9 cellular contexts compared by ENCODE assay signal in the genomic region with DNA sequence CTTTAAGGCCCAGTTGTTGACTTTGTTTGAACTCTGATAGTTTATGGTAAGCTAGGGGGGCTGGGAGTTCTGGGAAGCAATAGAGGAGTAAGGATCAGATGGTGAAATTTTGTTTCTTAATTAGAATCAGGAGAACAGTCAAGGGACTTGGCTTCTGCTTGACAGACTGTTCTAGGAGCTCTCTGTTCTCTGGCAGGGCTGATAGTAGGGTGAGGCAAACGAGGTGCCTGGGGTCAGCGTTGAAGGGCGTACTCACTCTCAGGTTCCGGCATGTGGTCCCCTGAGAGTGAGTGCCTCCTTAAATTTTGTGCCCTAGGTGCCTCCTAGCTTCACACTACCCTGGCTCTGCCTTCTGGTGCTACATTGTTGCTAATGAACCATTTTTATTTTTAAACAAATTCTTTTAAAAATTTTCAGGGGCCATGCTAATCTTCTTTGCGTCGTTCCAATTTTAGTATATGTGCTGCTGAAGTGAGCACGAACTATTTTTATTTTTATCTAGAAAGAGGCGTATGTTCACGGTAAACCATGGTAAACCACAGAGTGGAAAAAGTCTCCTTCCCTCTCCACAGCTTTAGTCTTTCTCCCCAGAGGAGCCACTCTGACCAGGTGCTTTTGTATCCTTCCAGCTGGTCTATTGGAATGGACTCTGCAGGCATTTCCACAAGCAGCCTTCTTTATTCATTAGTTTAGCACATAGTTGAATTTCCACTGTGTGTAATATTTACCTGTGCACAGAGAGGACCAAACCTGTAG. TPM values are rescaled to one million over a fixed set of nuclear protein-coding genes. Genes with fewer than 3 reads are reported as not detected.
DNase-seq lines count a peak whose midpoint lies in the region; ATAC-seq and TF ChIP-seq lines count a peak whose summit lies in the region.
"Had no signal": no experiment of that assay in that cellular context is flagged by ENCODE, and none has a peak within 500 bp of the region (broad histone marks: within the 10 kb centered on the region; RNA-seq: fewer than 3 reads in every experiment).

No MANE protein-coding gene starts in this region.

- H3K36me3 ChIP-seq in BLaER1 (peaks cover 43% of the 10 kb centered on the region), SU-DHL-6 (ENCODE audit: low read length) (no peaks in the 10 kb centered on the region)

- DNase-seq in right cardiac atrium (peak in 1 of 3 donors; percentile 63), WTC11 (ENCODE audit: low spot score) (no peak), NCI-H2029 treated with DMSO at 0.1 percent for 48 hours (lab: John Stamatoyannopoulos, UW) (no peak), C1 segment of cervical spinal cord (lab: John Stamatoyannopoulos, UW) (no peak)
- DNase-seq: DMS79 had no signal

- H3K9me3 ChIP-seq in BLaER1 (no peaks in the 10 kb centered on the region; the same call in 1 of the 2 replicates), SU-DHL-6 (ENCODE audit: insufficient read depth, low read length) (no peaks in the 10 kb centered on the region), right cardiac atrium (ENCODE audit: control insufficient read depth, low read length) (no peaks in the 10 kb centered on the region)

- CTCF ChIA-PET in WTC11 (lab: Charles Lee) = interaction anchor here (0.6 to 3.3 kb wide), 4 partner anchors 20 to 226 kb away, joined by 3 to 13 read pairs (median 4); partner anchors contain the start of gene SLC7A6

- TF ChIP-seq CTCF in SU-DHL-6 (IDR thresholded peaks at IDR 0.05; ENCODE audit: insufficient read depth, low read length, poor library complexity, severe bottlenecking) = no peak
- TF ChIP-seq CTCF in WTC11 (IDR thresholded peaks at IDR 0.05) = no peak

- H3K4me3 ChIP-seq in BLaER1 (peak overlapping the region; percentile 51), SU-DHL-6 (ENCODE audit: insufficient read depth, low read length, poor library complexity, severe bottlenecking) (peak overlapping the region; percentile 27), right cardiac atrium (ENCODE audit: low read length) (no peak overlapping the region)

- 49% methylated on average over 9 of the region's 9 CpGs for WGBS in right cardiac atrium

- H3K4me1 Mint-ChIP-seq in WTC11 = no peaks in the 10 kb centered on the region

- peaks cover 20% of the 10 kb centered on the region for H3K36me3 Mint-ChIP-seq in WTC11

- H3K9me3 Mint-ChIP-seq in WTC11 = no peaks in the 10 kb centered on the region

- H2AFZ ChIP-seq in SU-DHL-6 (ENCODE audit: low read depth, low read length, severe bottlenecking) = no peak overlapping the region

- intact Hi-C loops in right cardiac atrium (cut with DNase I) = no loop called here

- H4K20me1 ChIP-seq in BLaER1 (no peaks in the 10 kb centered on the region), SU-DHL-6 (ENCODE audit: low read depth, low read length) (no peaks in the 10 kb centered on the region)

- H3K9ac ChIP-seq in BLaER1 (peak overlapping the region; percentile 63), SU-DHL-6 (ENCODE audit: low read length) (peak overlapping the region; percentile 56)

- no peaks in the 10 kb centered on the region for H3K27me3 Mint-ChIP-seq in WTC11 (ENCODE audit: low read depth)

- no peak overlapping the region for H3K27ac Mint-ChIP-seq in WTC11

- POLR2A ChIA-PET in WTC11 (lab: Charles Lee) = interaction anchor here (0.9 kb wide), 1 partner anchor 20 kb away, joined by 3 read pairs; no protein-coding TSS in a partner anchor

- H3K27ac ChIP-seq in BLaER1 (peak overlapping the region; percentile 85), SU-DHL-6 (ENCODE audit: low read depth, low read length) (peak overlapping the region; percentile 98), right cardiac atrium (ENCODE audit: low read length) (peak overlapping the region; percentile 99)

- ATAC-seq in GM19438 (IDR thresholded peaks at IDR 0.05; ENCODE audit: low read depth, unreplicated experiment) (peak; percentile 54), right cardiac atrium (peak; percentile 42 to 69), WTC11 (no peak), GM21619 (IDR thresholded peaks at IDR 0.05; ENCODE audit: unreplicated experiment) (no peak)

- H3K79me2 ChIP-seq in SU-DHL-6 (ENCODE audit: insufficient read depth, low read length) = peaks cover 65% of the 10 kb centered on the region

- no peaks in the 10 kb centered on the region for H3K9me2 ChIP-seq in SU-DHL-6 (replicated peaks; ENCODE audit: insufficient read depth, low read length)

- H3K4me3 Mint-ChIP-seq in WTC11 = no peak overlapping the region

- H3K4me2 ChIP-seq in BLaER1 (peak overlapping the region; percentile 94), SU-DHL-6 (ENCODE audit: low read depth, low read length, poor library complexity, severe bottlenecking) (peak overlapping the region; percentile 85)

- H3K27me3 ChIP-seq in BLaER1 (no peaks in the 10 kb centered on the region), SU-DHL-6 (ENCODE audit: low read length) (no peaks in the 10 kb centered on the region), right cardiac atrium (ENCODE audit: control insufficient read depth, insufficient read depth) (no peaks in the 10 kb centered on the region)

- peaks cover 93% of the 10 kb centered on the region for H3K4me1 ChIP-seq in BLaER1
- H3K4me1 ChIP-seq in right cardiac atrium (ENCODE audit: control insufficient read depth, insufficient read depth, low read length) = peaks cover 33% of the 10 kb centered on the region

- peaks cover 55% of the 10 kb centered on the region for H3F3A ChIP-seq in SU-DHL-6 (ENCODE audit: insufficient read depth)

TF ChIP-seq in WTC11, 78 proteins besides CTCF, POLR2A, EP300 and RAD21:
- TF ChIP-seq, protein P1, sequence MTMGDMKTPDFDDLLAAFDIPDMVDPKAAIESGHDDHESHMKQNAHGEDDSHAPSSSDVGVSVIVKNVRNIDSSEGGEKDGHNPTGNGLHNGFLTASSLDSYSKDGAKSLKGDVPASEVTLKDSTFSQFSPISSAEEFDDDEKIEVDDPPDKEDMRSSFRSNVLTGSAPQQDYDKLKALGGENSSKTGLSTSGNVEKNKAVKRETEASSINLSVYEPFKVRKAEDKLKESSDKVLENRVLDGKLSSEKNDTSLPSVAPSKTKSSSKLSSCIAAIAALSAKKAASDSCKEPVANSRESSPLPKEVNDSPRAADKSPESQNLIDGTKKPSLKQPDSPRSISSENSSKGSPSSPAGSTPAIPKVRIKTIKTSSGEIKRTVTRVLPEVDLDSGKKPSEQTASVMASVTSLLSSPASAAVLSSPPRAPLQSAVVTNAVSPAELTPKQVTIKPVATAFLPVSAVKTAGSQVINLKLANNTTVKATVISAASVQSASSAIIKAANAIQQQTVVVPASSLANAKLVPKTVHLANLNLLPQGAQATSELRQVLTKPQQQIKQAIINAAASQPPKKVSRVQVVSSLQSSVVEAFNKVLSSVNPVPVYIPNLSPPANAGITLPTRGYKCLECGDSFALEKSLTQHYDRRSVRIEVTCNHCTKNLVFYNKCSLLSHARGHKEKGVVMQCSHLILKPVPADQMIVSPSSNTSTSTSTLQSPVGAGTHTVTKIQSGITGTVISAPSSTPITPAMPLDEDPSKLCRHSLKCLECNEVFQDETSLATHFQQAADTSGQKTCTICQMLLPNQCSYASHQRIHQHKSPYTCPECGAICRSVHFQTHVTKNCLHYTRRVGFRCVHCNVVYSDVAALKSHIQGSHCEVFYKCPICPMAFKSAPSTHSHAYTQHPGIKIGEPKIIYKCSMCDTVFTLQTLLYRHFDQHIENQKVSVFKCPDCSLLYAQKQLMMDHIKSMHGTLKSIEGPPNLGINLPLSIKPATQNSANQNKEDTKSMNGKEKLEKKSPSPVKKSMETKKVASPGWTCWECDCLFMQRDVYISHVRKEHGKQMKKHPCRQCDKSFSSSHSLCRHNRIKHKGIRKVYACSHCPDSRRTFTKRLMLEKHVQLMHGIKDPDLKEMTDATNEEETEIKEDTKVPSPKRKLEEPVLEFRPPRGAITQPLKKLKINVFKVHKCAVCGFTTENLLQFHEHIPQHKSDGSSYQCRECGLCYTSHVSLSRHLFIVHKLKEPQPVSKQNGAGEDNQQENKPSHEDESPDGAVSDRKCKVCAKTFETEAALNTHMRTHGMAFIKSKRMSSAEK (CRISPR knock-in tag; IDR thresholded peaks at IDR 0.05; ENCODE audit: borderline replicate concordance) = no peak
- TF ChIP-seq OVOL2 (CRISPR knock-in tag; IDR thresholded peaks at IDR 0.05; ENCODE audit: borderline replicate concordance) = no peak
- no peak for TF ChIP-seq MLX (CRISPR knock-in tag; IDR thresholded peaks at IDR 0.05)
- TF ChIP-seq TEAD4 (CRISPR knock-in tag; IDR thresholded peaks at IDR 0.05) = no peak
- TF ChIP-seq ZNF121 (CRISPR knock-in tag; IDR thresholded peaks at IDR 0.05) = no peak
- TF ChIP-seq ETV6 (CRISPR knock-in tag; IDR thresholded peaks at IDR 0.05) = no peak
- no peak for TF ChIP-seq ZNF671 (CRISPR knock-in tag; IDR thresholded peaks at IDR 0.05)
- TF ChIP-seq E2F4 (CRISPR knock-in tag; IDR thresholded peaks at IDR 0.05; ENCODE audit: borderline replicate concordance, low read depth) = no peak
- no peak for TF ChIP-seq NR2C2 (CRISPR knock-in tag; IDR thresholded peaks at IDR 0.05)
TF ChIP-seq in WTC11: peak in this region for 0.

RNA-seq across cellular contexts. Expression of gene SLC7A6, which starts 19.7 kb away (rescaled TPM):
- total RNA-seq in right cardiac atrium (10 to 100 TPM; 39.0 to 60.7 (median 51.3) TPM), WTC11 (2021) (27.4 TPM in 3 replicates)
- polyA plus RNA-seq in right cardiac atrium = 25.0 TPM

RNA-seq across cellular contexts. Expression of gene SLC7A6OS, which starts 26.7 kb away (rescaled TPM):
- total RNA-seq in right cardiac atrium (10 to 100 TPM; 10.9 to 13.4 (median 11.9) TPM), WTC11 (2021) (20.5 to 22.6 TPM (median 20.7 TPM) in 3 replicates)
- 7.9 TPM for polyA plus RNA-seq in right cardiac atrium

RNA-seq across cellular contexts. Expression of gene PRMT7, which starts 26.8 kb away (rescaled TPM):
- total RNA-seq in right cardiac atrium (10 to 100 TPM; 20.8 to 34.7 (median 32.2) TPM), WTC11 (2021) (50.3 to 59.3 TPM (median 52.5 TPM) in 3 replicates)
- polyA plus RNA-seq in right cardiac atrium = 34.5 TPM

RNA-seq across cellular contexts. Expression of gene PLA2G15, which starts 38.8 kb away (rescaled TPM):
- total RNA-seq in right cardiac atrium (10 to 100 TPM; 20.2 to 30.8 (median 28.7) TPM), WTC11 (2021) (9.4 to 10.2 TPM (median 9.8 TPM) in 3 replicates)
- polyA plus RNA-seq in right cardiac atrium = 18.2 TPM

RNA-seq across cellular contexts. Expression of gene ESRP2, which starts 48.1 kb away (rescaled TPM):
- total RNA-seq in right cardiac atrium (under 1 TPM; 0.14 to 0.59 (median 0.36) TPM), WTC11 (2021) (48.5 to 55.0 TPM (median 49.8 TPM) in 3 replicates)
- 0.16 TPM for polyA plus RNA-seq in right cardiac atrium

Comparison
In these comparisons a context has a peak if more than half of its experiments do, and no peak if none do; other contexts are left out.
1. ATAC-seq: peak in GM19438 (single experiment) and right cardiac atrium (2 of 2); none in WTC11 (single experiment) and GM21619 (single experiment).
2. Peak in every context shown above with its lines, with median percentiles within 50 percentile points of each other: H3K27ac ChIP-seq.